In the genomic region with DNA sequence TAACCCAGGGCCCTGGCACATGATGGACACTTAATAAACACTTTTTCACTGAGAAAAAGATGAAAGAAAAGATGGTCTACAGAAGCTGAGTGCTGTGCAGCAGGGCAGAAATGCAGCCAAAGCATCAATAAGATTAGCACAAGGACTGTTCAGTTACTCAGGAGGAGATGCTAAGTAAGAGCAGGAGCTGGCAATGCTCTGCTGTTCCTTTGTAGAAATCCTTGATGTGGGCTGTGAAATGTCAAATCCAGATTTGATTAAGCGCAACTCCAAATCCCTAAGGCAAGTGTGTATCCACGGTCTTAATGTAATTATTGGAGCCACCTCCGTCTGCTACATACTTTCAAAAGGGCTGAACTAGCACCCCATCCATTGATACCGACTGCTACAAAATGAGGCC, we compare ENCODE assay signal across 14 cellular contexts.
DNase-seq lines count a peak whose midpoint lies in the region; ATAC-seq and TF ChIP-seq lines count a peak whose summit lies in the region.
"Had no signal": no experiment of that assay in that cellular context is flagged by ENCODE, and none has a peak within 500 bp of the region (broad histone marks: within the 10 kb centered on the region; RNA-seq: fewer than 3 reads in every experiment).

No MANE protein-coding gene starts in this region.

- no peaks in the 10 kb centered on the region for H3K79me2 ChIP-seq in PC-9 (ENCODE audit: low read depth)

- peaks cover 23% of the 10 kb centered on the region for H3K36me3 Mint-ChIP-seq in activated CD4-positive, alpha-beta T cell treated with anti-CD3 and anti-CD28 coated beads, Interleukin-2, amount 10 ng/mL, durations not matched to agents 7 days and 5 days (ENCODE audit: low read depth)
- H3K36me3 Mint-ChIP-seq: natural killer cell treated with Interleukin-12 subunit alpha and Interleukin-12 subunit beta and Interleukin-15 and Interleukin-18, amount 100 ng/mL, for 72 hours had no signal

- peaks cover 18% of the 10 kb centered on the region for H3K9me3 Mint-ChIP-seq in activated CD4-positive, alpha-beta T cell treated with anti-CD3 and anti-CD28 coated beads, Interleukin-2, amount 10 ng/mL, durations not matched to agents 7 days and 5 days
- no peaks in the 10 kb centered on the region for H3K9me3 Mint-ChIP-seq in stimulated activated naive CD8-positive, alpha-beta T cell treated with anti-CD3 and anti-CD28 coated beads, Interleukin-15, amount 100 ng/mL, for 72 hours
- H3K9me3 Mint-ChIP-seq: natural killer cell treated with Interleukin-12 subunit alpha and Interleukin-12 subunit beta and Interleukin-15 and Interleukin-18, amount 100 ng/mL, for 72 hours had no signal

- H3K4me1 ChIP-seq in gastroesophageal sphincter (peaks cover 0 to 3% (median 0%) of the 10 kb centered on the region in 3 donors), PC-9 (replicated peaks; ENCODE audit: insufficient read depth) (no peaks in the 10 kb centered on the region)

- no peak for TF ChIP-seq POLR2A in gastroesophageal sphincter (IDR thresholded peaks at IDR 0.05)

- POLR2A ChIA-PET in activated CD4-positive, alpha-beta T cell treated with anti-CD3 and anti-CD28 coated beads, Interleukin-2, amount 10 ng/mL, durations not matched to agents 7 days and 5 days (lab: Charles Lee): no interaction called here
- POLR2A ChIA-PET in PC-9 (lab: Charles Lee; ENCODE audit: unreplicated experiment): no interaction called here

- H3F3A ChIP-seq in PC-9 (ENCODE audit: insufficient read depth, low read depth): no peaks in the 10 kb centered on the region

- no peaks in the 10 kb centered on the region for H3K27me3 Mint-ChIP-seq in activated CD4-positive, alpha-beta T cell treated with anti-CD3 and anti-CD28 coated beads, Interleukin-2, amount 10 ng/mL, durations not matched to agents 7 days and 5 days
- H3K27me3 Mint-ChIP-seq in stimulated activated naive CD8-positive, alpha-beta T cell treated with anti-CD3 and anti-CD28 coated beads, Interleukin-15, amount 100 ng/mL, for 72 hours: no peaks in the 10 kb centered on the region

- no peak for ATAC-seq in gastroesophageal sphincter
- peak; percentile 8 for ATAC-seq in stimulated activated naive CD8-positive, alpha-beta T cell treated with anti-CD3 and anti-CD28 coated beads, Interleukin-15, amount 100 ng/mL, for 72 hours

- WGBS in gastroesophageal sphincter (ENCODE audit: low coverage in 1 of 2), 2 donors: 71 to 75% methylated on average over 1 to 2 of the region's 4 CpGs

- TF ChIP-seq CTCF in gastroesophageal sphincter (IDR thresholded peaks at IDR 0.05): no peak
- TF ChIP-seq CTCF in PC-9 (conservative IDR thresholded peaks at IDR 0.05): no peak

- H3K4me3 ChIP-seq in gastroesophageal sphincter (no peak overlapping the region), PC-9 (no peak overlapping the region)
- H3K4me3 ChIP-seq: thoracic aorta had no signal

- no peaks in the 10 kb centered on the region for H4K20me1 ChIP-seq in PC-9 (ENCODE audit: insufficient read depth)

- no peak overlapping the region for H3K4me2 ChIP-seq in PC-9

- CTCF ChIA-PET in activated CD4-positive, alpha-beta T cell treated with anti-CD3 and anti-CD28 coated beads, Interleukin-2, amount 10 ng/mL, durations not matched to agents 7 days and 5 days (lab: Charles Lee): interaction anchor here (0.6 to 1.4 kb wide), 4 partner anchors 10 to 39 kb away, joined by 3 read pairs; no protein-coding TSS in a partner anchor
- CTCF ChIA-PET in PC-9 (lab: Charles Lee): no interaction called here

- H2AFZ ChIP-seq in PC-9: no peak overlapping the region

- H3K9me2 ChIP-seq in PC-9 (ENCODE audit: insufficient read depth): no peaks in the 10 kb centered on the region

- peak overlapping the region; percentile 83 for H3K27ac Mint-ChIP-seq in activated CD4-positive, alpha-beta T cell treated with anti-CD3 and anti-CD28 coated beads, Interleukin-2, amount 10 ng/mL, durations not matched to agents 7 days and 5 days
- H3K27ac Mint-ChIP-seq in stimulated activated naive CD8-positive, alpha-beta T cell treated with anti-CD3 and anti-CD28 coated beads, Interleukin-15, amount 100 ng/mL, for 72 hours: peak overlapping the region; percentile 77 to 94

- intact Hi-C loops in PC-9 (cut with micrococcal nuclease; ENCODE audit: unreplicated experiment): no loop called here

- H3K27ac ChIP-seq in gastroesophageal sphincter (peak overlapping the region in 3 of 4 donors; percentile 12 to 50 (median 48)), PC-9 (no peak overlapping the region)
- H3K27ac ChIP-seq: thoracic aorta had no signal

- BruUV-seq in PC-9 (replicated peaks; lab: Mats Ljungman, UMichigan): no TSS peak

- H3K4me3 Mint-ChIP-seq in activated CD4-positive, alpha-beta T cell treated with anti-CD3 and anti-CD28 coated beads, Interleukin-2, amount 10 ng/mL, durations not matched to agents 7 days and 5 days: peak overlapping the region; percentile 21
- peak overlapping the region; percentile 8 to 55 for H3K4me3 Mint-ChIP-seq in stimulated activated naive CD8-positive, alpha-beta T cell treated with anti-CD3 and anti-CD28 coated beads, Interleukin-15, amount 100 ng/mL, for 72 hours
- H3K4me3 Mint-ChIP-seq: natural killer cell treated with Interleukin-12 subunit alpha and Interleukin-12 subunit beta and Interleukin-15 and Interleukin-18, amount 100 ng/mL, for 72 hours had no signal

- no peaks in the 10 kb centered on the region for H3K27me3 ChIP-seq in gastroesophageal sphincter
- no peaks in the 10 kb centered on the region for H3K27me3 ChIP-seq in PC-9 (ENCODE audit: insufficient read depth, low read depth)

- no peak for TF ChIP-seq EP300 in gastroesophageal sphincter (IDR thresholded peaks at IDR 0.05)

- H3K36me3 ChIP-seq in gastroesophageal sphincter (no peaks in the 10 kb centered on the region), PC-9 (ENCODE audit: low read depth) (no peaks in the 10 kb centered on the region)
- H3K36me3 ChIP-seq: thoracic aorta had no signal

- no peak for DNase-seq in activated CD4-positive, alpha-beta T cell treated with anti-CD3 and anti-CD28 coated beads, Interleukin-2, amount 10 ng/mL, durations not matched to agents 7 days and 5 days
- DNase-seq in activated CD4-positive, alpha-beta T cell treated with anti-CD3 and anti-CD28 coated beads, Interleukin-2, amount 50 U/mL, for 48 hours: no peak
- DNase-seq in SK-N-DZ (ENCODE audit: low spot score): peak; percentile 92
- peak in 1 of 2 donors; percentile 1 for DNase-seq in stimulated activated naive CD8-positive, alpha-beta T cell treated with anti-CD3 and anti-CD28 coated beads, Interleukin-15, amount 100 ng/mL, for 72 hours
- no peak for DNase-seq in DMS153 treated with DMSO at 0.1 percent for 48 hours (lab: John Stamatoyannopoulos, UW; ENCODE audit: unreplicated experiment)
- DNase-seq in kidney tubule cell (ENCODE audit: low spot score): no peak
- DNase-seq in PC-9: no peak
- DNase-seq: DMS53, islet precursor cell, NCI-H1048, NCI-H2227 treated with DMSO at 0.1 percent for 48 hours had no signal

- no peaks in the 10 kb centered on the region for H3K9me3 ChIP-seq in gastroesophageal sphincter
- no peaks in the 10 kb centered on the region; the same call in 1 of the 2 replicates for H3K9me3 ChIP-seq in PC-9 (ENCODE audit: insufficient read depth, low read depth)
- H3K9me3 ChIP-seq: thoracic aorta had no signal

- H3K4me1 Mint-ChIP-seq in activated CD4-positive, alpha-beta T cell treated with anti-CD3 and anti-CD28 coated beads, Interleukin-2, amount 10 ng/mL, durations not matched to agents 7 days and 5 days: peaks cover 3% of the 10 kb centered on the region
- H3K4me1 Mint-ChIP-seq in stimulated activated naive CD8-positive, alpha-beta T cell treated with anti-CD3 and anti-CD28 coated beads, Interleukin-15, amount 100 ng/mL, for 72 hours: peaks cover 20% of the 10 kb centered on the region
